Comparison of ENCODE assay signal across 16 cellular contexts in genomic region chr15:39432007-39432406, GRCh38.
"Had no signal": no experiment of that assay in that cellular context is flagged by ENCODE, and none has a peak within 500 bp of the region (broad histone marks: within the 10 kb centered on the region; RNA-seq: fewer than 3 reads in every experiment).

No MANE protein-coding gene starts in this region.

- H3K9me3 Mint-ChIP-seq: activated B cell treated with CpG ODN at 0.5 μM for 24 hours; activated CD4-positive, alpha-beta memory T cell treated with anti-CD3 and anti-CD28 coated beads for 36 hours; effector memory CD8-positive, alpha-beta T cell; naive thymus-derived CD4-positive, alpha-beta T cell; T-helper 2 cell treated with Interferon-gamma antibody and Interleukin-4, amounts not matched to agents 5 μg/mL and 100 μg/mL, for 36 hours had no signal

- H3K36me3 Mint-ChIP-seq: activated CD4-positive, alpha-beta memory T cell treated with anti-CD3 and anti-CD28 coated beads for 36 hours; naive thymus-derived CD4-positive, alpha-beta T cell; stimulated activated memory B cell treated with anti-CD40 and anti-IgM and Interleukin-4, amounts not matched to agents 10 μg/mL and 1 μg/mL and 100 μg/mL, for 72 hours had no signal

- DNase-seq: activated B cell treated with CpG ODN at 0.5 μM for 24 hours; activated CD4-positive, alpha-beta memory T cell treated with anti-CD3 and anti-CD28 coated beads for 36 hours; activated CD4-positive, alpha-beta T cell treated with anti-CD3 and anti-CD28 coated beads for 4 hours; activated T-cell treated with anti-CD3 and anti-CD28 coated beads for 4 hours; effector memory CD8-positive, alpha-beta T cell; foreskin keratinocyte; glutamatergic neuron; naive thymus-derived CD4-positive, alpha-beta T cell; right lobe of liver; stimulated activated CD4-positive, alpha-beta T cell treated with anti-CD3 and anti-CD28 coated beads, Interleukin-4, amount 100 ng/mL, for 4 hours had no signal

- H3K27ac Mint-ChIP-seq: activated B cell treated with CpG ODN at 0.5 μM for 24 hours; activated CD4-positive, alpha-beta memory T cell treated with anti-CD3 and anti-CD28 coated beads for 36 hours; activated naive CD8-positive, alpha-beta T cell; activated T-helper 1 cell treated with anti-CD3 and anti-CD28 coated beads, Interleukin-12 subunit alpha, Interleukin-12 subunit beta, Interleukin-2, Interleukin-4 antibody, amounts not matched to agents 30 ng/mL and 10 ng/mL and 1 ng/mL, durations not matched to agents 14 hours and 24 hours and 36 hours; effector memory CD8-positive, alpha-beta T cell; naive thymus-derived CD4-positive, alpha-beta T cell; stimulated activated memory B cell treated with anti-CD40 and anti-IgM and Interleukin-4, amounts not matched to agents 10 μg/mL and 1 μg/mL and 100 μg/mL, for 72 hours; T-helper 2 cell treated with Interferon-gamma antibody and Interleukin-4, amounts not matched to agents 5 μg/mL and 100 μg/mL, for 36 hours had no signal

- H3K27ac ChIP-seq: foreskin keratinocyte, right lobe of liver had no signal

- H3K27me3 ChIP-seq: foreskin keratinocyte, right lobe of liver had no signal

- ATAC-seq: effector memory CD8-positive, alpha-beta T cell; foreskin keratinocyte; left lobe of liver; naive thymus-derived CD4-positive, alpha-beta T cell; right lobe of liver; stimulated activated memory B cell treated with anti-CD40 and anti-IgM and Interleukin-4, amounts not matched to agents 10 μg/mL and 1 μg/mL and 100 μg/mL, for 72 hours had no signal

- H3K4me3 Mint-ChIP-seq: activated B cell treated with CpG ODN at 0.5 μM for 24 hours; activated CD4-positive, alpha-beta memory T cell treated with anti-CD3 and anti-CD28 coated beads for 36 hours; activated naive CD8-positive, alpha-beta T cell; activated T-helper 1 cell treated with anti-CD3 and anti-CD28 coated beads, Interleukin-12 subunit alpha, Interleukin-12 subunit beta, Interleukin-2, Interleukin-4 antibody, amounts not matched to agents 30 ng/mL and 10 ng/mL and 1 ng/mL, durations not matched to agents 14 hours and 24 hours and 36 hours; effector memory CD8-positive, alpha-beta T cell; naive thymus-derived CD4-positive, alpha-beta T cell; stimulated activated memory B cell treated with anti-CD40 and anti-IgM and Interleukin-4, amounts not matched to agents 10 μg/mL and 1 μg/mL and 100 μg/mL, for 72 hours; T-helper 2 cell treated with Interferon-gamma antibody and Interleukin-4, amounts not matched to agents 5 μg/mL and 100 μg/mL, for 36 hours had no signal

- H3K4me3 ChIP-seq: right lobe of liver had no signal

- H3K9me3 ChIP-seq: right lobe of liver had no signal

- FAIRE-seq: keratinocyte had no signal

- H3K36me3 ChIP-seq: right lobe of liver had no signal
